Comparison of ENCODE assay signal across 1 cellular context in the genomic region with DNA sequence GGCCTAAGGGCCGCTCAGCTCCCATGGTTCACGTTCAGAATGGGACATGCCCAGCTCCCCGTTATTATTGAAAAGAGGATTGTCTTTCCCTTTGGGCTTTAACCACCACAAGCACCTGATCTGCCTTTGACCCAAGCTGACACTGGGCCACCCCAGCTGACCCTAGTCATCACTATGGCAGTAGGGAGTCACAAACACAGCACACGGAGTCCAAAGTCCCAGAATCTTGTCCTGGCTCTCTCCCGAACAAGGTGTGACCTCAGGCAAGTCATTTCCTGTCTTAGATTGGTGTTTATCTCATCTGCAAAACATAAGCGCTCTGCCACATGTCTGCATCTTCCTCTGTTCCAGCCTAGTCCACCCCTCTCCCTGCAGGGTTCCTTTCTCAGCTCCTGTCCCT.
TF ChIP-seq lines count a peak whose summit lies in the region.

No MANE protein-coding gene starts in this region.

TF ChIP-seq in HepG2, 621 proteins besides CTCF, POLR2A, EP300 and RAD21 (continues in another document):
- TF ChIP-seq FOSL2 (CRISPR knock-in tag; IDR thresholded peaks at IDR 0.05), result peak; percentile 12; the same call in 1 of the 2 replicates
- TF ChIP-seq, protein P1, sequence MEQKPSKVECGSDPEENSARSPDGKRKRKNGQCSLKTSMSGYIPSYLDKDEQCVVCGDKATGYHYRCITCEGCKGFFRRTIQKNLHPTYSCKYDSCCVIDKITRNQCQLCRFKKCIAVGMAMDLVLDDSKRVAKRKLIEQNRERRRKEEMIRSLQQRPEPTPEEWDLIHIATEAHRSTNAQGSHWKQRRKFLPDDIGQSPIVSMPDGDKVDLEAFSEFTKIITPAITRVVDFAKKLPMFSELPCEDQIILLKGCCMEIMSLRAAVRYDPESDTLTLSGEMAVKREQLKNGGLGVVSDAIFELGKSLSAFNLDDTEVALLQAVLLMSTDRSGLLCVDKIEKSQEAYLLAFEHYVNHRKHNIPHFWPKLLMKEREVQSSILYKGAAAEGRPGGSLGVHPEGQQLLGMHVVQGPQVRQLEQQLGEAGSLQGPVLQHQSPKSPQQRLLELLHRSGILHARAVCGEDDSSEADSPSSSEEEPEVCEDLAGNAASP (CRISPR knock-in tag; IDR thresholded peaks at IDR 0.05; ENCODE audit: borderline replicate concordance), result peak; percentile 93
- TF ChIP-seq, protein P2, sequence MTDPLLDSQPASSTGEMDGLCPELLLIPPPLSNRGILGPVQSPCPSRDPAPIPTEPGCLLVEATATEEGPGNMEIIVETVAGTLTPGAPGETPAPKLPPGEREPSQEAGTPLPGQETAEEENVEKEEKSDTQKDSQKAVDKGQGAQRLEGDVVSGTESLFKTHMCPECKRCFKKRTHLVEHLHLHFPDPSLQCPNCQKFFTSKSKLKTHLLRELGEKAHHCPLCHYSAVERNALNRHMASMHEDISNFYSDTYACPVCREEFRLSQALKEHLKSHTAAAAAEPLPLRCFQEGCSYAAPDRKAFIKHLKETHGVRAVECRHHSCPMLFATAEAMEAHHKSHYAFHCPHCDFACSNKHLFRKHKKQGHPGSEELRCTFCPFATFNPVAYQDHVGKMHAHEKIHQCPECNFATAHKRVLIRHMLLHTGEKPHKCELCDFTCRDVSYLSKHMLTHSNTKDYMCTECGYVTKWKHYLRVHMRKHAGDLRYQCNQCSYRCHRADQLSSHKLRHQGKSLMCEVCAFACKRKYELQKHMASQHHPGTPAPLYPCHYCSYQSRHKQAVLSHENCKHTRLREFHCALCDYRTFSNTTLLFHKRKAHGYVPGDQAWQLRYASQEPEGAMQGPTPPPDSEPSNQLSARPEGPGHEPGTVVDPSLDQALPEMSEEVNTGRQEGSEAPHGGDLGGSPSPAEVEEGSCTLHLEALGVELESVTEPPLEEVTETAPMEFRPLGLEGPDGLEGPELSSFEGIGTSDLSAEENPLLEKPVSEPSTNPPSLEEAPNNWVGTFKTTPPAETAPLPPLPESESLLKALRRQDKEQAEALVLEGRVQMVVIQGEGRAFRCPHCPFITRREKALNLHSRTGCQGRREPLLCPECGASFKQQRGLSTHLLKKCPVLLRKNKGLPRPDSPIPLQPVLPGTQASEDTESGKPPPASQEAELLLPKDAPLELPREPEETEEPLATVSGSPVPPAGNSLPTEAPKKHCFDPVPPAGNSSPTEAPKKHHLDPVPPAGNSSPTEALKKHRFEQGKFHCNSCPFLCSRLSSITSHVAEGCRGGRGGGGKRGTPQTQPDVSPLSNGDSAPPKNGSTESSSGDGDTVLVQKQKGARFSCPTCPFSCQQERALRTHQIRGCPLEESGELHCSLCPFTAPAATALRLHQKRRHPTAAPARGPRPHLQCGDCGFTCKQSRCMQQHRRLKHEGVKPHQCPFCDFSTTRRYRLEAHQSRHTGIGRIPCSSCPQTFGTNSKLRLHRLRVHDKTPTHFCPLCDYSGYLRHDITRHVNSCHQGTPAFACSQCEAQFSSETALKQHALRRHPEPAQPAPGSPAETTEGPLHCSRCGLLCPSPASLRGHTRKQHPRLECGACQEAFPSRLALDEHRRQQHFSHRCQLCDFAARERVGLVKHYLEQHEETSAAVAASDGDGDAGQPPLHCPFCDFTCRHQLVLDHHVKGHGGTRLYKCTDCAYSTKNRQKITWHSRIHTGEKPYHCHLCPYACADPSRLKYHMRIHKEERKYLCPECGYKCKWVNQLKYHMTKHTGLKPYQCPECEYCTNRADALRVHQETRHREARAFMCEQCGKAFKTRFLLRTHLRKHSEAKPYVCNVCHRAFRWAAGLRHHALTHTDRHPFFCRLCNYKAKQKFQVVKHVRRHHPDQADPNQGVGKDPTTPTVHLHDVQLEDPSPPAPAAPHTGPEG (CRISPR knock-in tag; IDR thresholded peaks at IDR 0.05), result 0 out of 2 replicates have a peak, but pooled peaks have one; percentile 15
- peak; percentile 90 for TF ChIP-seq RXRB (CRISPR knock-in tag; IDR thresholded peaks at IDR 0.05; ENCODE audit: borderline replicate concordance)
- TF ChIP-seq, protein P3, sequence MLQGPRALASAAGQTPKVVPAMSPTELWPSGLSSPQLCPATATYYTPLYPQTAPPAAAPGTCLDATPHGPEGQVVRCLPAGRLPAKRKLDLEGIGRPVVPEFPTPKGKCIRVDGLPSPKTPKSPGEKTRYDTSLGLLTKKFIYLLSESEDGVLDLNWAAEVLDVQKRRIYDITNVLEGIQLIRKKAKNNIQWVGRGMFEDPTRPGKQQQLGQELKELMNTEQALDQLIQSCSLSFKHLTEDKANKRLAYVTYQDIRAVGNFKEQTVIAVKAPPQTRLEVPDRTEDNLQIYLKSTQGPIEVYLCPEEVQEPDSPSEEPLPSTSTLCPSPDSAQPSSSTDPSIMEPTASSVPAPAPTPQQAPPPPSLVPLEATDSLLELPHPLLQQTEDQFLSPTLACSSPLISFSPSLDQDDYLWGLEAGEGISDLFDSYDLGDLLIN (CRISPR knock-in tag; IDR thresholded peaks at IDR 0.05; ENCODE audit: borderline replicate concordance), result no peak
- peak; percentile 85; the same call in 1 of the 2 replicates for TF ChIP-seq RXRA (CRISPR knock-in tag; IDR thresholded peaks at IDR 0.05)
- TF ChIP-seq, protein P4, sequence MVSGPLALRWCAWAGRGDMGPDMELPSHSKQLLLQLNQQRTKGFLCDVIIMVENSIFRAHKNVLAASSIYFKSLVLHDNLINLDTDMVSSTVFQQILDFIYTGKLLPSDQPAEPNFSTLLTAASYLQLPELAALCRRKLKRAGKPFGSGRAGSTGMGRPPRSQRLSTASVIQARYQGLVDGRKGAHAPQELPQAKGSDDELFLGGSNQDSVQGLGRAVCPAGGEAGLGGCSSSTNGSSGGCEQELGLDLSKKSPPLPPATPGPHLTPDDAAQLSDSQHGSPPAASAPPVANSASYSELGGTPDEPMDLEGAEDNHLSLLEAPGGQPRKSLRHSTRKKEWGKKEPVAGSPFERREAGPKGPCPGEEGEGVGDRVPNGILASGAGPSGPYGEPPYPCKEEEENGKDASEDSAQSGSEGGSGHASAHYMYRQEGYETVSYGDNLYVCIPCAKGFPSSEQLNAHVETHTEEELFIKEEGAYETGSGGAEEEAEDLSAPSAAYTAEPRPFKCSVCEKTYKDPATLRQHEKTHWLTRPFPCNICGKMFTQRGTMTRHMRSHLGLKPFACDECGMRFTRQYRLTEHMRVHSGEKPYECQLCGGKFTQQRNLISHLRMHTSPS (CRISPR knock-in tag; IDR thresholded peaks at IDR 0.05; ENCODE audit: low read depth), result no peak
- TF ChIP-seq, protein P5, sequence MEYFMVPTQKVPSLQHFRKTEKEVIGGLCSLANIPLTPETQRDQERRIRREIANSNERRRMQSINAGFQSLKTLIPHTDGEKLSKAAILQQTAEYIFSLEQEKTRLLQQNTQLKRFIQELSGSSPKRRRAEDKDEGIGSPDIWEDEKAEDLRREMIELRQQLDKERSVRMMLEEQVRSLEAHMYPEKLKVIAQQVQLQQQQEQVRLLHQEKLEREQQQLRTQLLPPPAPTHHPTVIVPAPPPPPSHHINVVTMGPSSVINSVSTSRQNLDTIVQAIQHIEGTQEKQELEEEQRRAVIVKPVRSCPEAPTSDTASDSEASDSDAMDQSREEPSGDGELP (IDR thresholded peaks at IDR 0.05; ENCODE audit: borderline replicate concordance, low read depth), result peak; percentile 42; the same call in 1 of the 2 replicates
- peak; percentile 48; the same call in 1 of the 2 replicates for TF ChIP-seq NR2F6 (IDR thresholded peaks at IDR 0.05)
- peak; percentile 65 for TF ChIP-seq NR2F6 (CRISPR knock-in tag; IDR thresholded peaks at IDR 0.05)
- peak; percentile 61; the same call in 1 of the 2 replicates for TF ChIP-seq ZNF644 (CRISPR knock-in tag; IDR thresholded peaks at IDR 0.05; ENCODE audit: low read depth)
- TF ChIP-seq FOXP1 (IDR thresholded peaks at IDR 0.05), result no peak
- TF ChIP-seq FOXP1 (CRISPR knock-in tag; IDR thresholded peaks at IDR 0.05), result peak; percentile 21; the same call in 1 of the 2 replicates
- TF ChIP-seq RFX1 (IDR thresholded peaks at IDR 0.05), result peak; percentile 51; the same call in 1 of the 2 replicates
- TF ChIP-seq NCOR1 (IDR thresholded peaks at IDR 0.05; ENCODE audit: borderline replicate concordance, low read length), result peak; percentile 29; the same call in 1 of the 2 replicates
- TF ChIP-seq, protein P6, sequence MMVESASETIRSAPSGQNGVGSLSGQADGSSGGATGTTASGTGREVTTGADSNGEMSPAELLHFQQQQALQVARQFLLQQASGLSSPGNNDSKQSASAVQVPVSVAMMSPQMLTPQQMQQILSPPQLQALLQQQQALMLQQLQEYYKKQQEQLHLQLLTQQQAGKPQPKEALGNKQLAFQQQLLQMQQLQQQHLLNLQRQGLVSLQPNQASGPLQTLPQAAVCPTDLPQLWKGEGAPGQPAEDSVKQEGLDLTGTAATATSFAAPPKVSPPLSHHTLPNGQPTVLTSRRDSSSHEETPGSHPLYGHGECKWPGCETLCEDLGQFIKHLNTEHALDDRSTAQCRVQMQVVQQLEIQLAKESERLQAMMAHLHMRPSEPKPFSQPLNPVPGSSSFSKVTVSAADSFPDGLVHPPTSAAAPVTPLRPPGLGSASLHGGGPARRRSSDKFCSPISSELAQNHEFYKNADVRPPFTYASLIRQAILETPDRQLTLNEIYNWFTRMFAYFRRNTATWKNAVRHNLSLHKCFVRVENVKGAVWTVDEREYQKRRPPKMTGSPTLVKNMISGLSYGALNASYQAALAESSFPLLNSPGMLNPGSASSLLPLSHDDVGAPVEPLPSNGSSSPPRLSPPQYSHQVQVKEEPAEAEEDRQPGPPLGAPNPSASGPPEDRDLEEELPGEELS (CRISPR knock-in tag; IDR thresholded peaks at IDR 0.05), result peak; percentile 39; the same call in 1 of the 2 replicates
- peak; percentile 23 for TF ChIP-seq TBL1XR1 (IDR thresholded peaks at IDR 0.05; ENCODE audit: borderline replicate concordance, low read length, partially characterized antibody)
- TF ChIP-seq PPARG (CRISPR knock-in tag; conservative IDR thresholded peaks at IDR 0.05), result no peak
- TF ChIP-seq HNF4A (CRISPR knock-in tag; IDR thresholded peaks at IDR 0.05), result peak; percentile 80
- TF ChIP-seq, protein P7, sequence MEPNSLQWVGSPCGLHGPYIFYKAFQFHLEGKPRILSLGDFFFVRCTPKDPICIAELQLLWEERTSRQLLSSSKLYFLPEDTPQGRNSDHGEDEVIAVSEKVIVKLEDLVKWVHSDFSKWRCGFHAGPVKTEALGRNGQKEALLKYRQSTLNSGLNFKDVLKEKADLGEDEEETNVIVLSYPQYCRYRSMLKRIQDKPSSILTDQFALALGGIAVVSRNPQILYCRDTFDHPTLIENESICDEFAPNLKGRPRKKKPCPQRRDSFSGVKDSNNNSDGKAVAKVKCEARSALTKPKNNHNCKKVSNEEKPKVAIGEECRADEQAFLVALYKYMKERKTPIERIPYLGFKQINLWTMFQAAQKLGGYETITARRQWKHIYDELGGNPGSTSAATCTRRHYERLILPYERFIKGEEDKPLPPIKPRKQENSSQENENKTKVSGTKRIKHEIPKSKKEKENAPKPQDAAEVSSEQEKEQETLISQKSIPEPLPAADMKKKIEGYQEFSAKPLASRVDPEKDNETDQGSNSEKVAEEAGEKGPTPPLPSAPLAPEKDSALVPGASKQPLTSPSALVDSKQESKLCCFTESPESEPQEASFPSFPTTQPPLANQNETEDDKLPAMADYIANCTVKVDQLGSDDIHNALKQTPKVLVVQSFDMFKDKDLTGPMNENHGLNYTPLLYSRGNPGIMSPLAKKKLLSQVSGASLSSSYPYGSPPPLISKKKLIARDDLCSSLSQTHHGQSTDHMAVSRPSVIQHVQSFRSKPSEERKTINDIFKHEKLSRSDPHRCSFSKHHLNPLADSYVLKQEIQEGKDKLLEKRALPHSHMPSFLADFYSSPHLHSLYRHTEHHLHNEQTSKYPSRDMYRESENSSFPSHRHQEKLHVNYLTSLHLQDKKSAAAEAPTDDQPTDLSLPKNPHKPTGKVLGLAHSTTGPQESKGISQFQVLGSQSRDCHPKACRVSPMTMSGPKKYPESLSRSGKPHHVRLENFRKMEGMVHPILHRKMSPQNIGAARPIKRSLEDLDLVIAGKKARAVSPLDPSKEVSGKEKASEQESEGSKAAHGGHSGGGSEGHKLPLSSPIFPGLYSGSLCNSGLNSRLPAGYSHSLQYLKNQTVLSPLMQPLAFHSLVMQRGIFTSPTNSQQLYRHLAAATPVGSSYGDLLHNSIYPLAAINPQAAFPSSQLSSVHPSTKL (CRISPR knock-in tag; IDR thresholded peaks at IDR 0.05), result peak; percentile 29; the same call in 1 of the 2 replicates
- TF ChIP-seq, protein P8, sequence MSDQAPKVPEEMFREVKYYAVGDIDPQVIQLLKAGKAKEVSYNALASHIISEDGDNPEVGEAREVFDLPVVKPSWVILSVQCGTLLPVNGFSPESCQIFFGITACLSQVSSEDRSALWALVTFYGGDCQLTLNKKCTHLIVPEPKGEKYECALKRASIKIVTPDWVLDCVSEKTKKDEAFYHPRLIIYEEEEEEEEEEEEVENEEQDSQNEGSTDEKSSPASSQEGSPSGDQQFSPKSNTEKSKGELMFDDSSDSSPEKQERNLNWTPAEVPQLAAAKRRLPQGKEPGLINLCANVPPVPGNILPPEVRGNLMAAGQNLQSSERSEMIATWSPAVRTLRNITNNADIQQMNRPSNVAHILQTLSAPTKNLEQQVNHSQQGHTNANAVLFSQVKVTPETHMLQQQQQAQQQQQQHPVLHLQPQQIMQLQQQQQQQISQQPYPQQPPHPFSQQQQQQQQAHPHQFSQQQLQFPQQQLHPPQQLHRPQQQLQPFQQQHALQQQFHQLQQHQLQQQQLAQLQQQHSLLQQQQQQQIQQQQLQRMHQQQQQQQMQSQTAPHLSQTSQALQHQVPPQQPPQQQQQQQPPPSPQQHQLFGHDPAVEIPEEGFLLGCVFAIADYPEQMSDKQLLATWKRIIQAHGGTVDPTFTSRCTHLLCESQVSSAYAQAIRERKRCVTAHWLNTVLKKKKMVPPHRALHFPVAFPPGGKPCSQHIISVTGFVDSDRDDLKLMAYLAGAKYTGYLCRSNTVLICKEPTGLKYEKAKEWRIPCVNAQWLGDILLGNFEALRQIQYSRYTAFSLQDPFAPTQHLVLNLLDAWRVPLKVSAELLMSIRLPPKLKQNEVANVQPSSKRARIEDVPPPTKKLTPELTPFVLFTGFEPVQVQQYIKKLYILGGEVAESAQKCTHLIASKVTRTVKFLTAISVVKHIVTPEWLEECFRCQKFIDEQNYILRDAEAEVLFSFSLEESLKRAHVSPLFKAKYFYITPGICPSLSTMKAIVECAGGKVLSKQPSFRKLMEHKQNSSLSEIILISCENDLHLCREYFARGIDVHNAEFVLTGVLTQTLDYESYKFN (CRISPR knock-in tag; conservative IDR thresholded peaks at IDR 0.05), result 0 out of 2 replicates have a peak, but pooled peaks have one; percentile 28
- TF ChIP-seq ESRRA (CRISPR knock-in tag; IDR thresholded peaks at IDR 0.05; ENCODE audit: low read depth), result 0 out of 2 replicates have a peak, but pooled peaks have one; percentile 22
- TF ChIP-seq RARA (CRISPR knock-in tag; IDR thresholded peaks at IDR 0.05), result peak; percentile 79
- no peak for TF ChIP-seq GABPA (IDR thresholded peaks at IDR 0.05; ENCODE audit: low read depth, low read length)
- 0 out of 2 replicates have a peak, but pooled peaks have one; percentile 39 for TF ChIP-seq GABPA (CRISPR knock-in tag; IDR thresholded peaks at IDR 0.05; ENCODE audit: low read depth)
- TF ChIP-seq ZNF552 (CRISPR knock-in tag; IDR thresholded peaks at IDR 0.05; ENCODE audit: borderline replicate concordance), result 0 out of 2 replicates have a peak, but pooled peaks have one; percentile 28
- TF ChIP-seq SALL1 (CRISPR knock-in tag; IDR thresholded peaks at IDR 0.05), result peak; percentile 51; the same call in 1 of the 2 replicates
- TF ChIP-seq NRL (CRISPR knock-in tag; IDR thresholded peaks at IDR 0.05; ENCODE audit: borderline replicate concordance), result no peak
